Comparison of ENCODE assay signal across 1 cellular context in the genomic region with DNA sequence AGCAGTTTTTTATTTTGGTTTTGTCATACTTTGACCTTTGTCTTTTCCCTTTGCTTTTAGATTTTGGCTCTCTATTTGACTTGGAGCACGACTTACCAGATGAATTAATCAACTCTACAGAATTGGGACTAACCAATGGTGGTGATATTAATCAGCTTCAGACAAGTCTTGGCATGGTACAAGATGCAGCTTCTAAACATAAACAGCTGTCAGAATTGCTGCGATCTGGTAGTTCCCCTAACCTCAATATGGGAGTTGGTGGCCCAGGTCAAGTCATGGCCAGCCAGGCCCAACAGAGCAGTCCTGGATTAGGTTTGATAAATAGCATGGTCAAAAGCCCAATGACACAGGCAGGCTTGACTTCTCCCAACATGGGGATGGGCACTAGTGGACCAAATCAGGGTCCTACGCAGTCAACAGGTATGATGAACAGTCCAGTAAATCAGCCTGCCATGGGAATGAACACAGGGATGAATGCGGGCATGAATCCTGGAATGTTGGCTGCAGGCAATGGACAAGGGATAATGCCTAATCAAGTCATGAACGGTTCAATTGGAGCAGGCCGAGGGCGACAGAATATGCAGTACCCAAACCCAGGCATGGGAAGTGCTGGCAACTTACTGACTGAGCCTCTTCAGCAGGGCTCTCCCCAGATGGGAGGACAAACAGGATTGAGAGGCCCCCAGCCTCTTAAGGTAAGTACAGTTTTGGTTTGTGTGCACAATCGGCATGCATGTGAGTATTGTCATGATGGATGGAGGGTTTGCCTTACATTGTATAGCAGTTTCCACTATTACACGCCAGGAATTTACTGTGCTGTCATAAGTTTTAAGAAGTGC.
A peak's percentile ranks its signal among the peaks of the same experiment; 100 is the strongest.
TF ChIP-seq lines count a peak whose summit lies in the region.

No MANE protein-coding gene starts in this region.

TF ChIP-seq in GM12878, 131 proteins besides CTCF, POLR2A, EP300 and RAD21 (continues in another document):
- TF ChIP-seq NFIC (IDR thresholded peaks at IDR 0.05; ENCODE audit: low read depth, low read length) = peak; percentile 76; the same call in 1 of the 2 replicates
- no peak for TF ChIP-seq JUND (IDR thresholded peaks at IDR 0.05; ENCODE audit: low read depth, low read length)
- TF ChIP-seq, protein P1, sequence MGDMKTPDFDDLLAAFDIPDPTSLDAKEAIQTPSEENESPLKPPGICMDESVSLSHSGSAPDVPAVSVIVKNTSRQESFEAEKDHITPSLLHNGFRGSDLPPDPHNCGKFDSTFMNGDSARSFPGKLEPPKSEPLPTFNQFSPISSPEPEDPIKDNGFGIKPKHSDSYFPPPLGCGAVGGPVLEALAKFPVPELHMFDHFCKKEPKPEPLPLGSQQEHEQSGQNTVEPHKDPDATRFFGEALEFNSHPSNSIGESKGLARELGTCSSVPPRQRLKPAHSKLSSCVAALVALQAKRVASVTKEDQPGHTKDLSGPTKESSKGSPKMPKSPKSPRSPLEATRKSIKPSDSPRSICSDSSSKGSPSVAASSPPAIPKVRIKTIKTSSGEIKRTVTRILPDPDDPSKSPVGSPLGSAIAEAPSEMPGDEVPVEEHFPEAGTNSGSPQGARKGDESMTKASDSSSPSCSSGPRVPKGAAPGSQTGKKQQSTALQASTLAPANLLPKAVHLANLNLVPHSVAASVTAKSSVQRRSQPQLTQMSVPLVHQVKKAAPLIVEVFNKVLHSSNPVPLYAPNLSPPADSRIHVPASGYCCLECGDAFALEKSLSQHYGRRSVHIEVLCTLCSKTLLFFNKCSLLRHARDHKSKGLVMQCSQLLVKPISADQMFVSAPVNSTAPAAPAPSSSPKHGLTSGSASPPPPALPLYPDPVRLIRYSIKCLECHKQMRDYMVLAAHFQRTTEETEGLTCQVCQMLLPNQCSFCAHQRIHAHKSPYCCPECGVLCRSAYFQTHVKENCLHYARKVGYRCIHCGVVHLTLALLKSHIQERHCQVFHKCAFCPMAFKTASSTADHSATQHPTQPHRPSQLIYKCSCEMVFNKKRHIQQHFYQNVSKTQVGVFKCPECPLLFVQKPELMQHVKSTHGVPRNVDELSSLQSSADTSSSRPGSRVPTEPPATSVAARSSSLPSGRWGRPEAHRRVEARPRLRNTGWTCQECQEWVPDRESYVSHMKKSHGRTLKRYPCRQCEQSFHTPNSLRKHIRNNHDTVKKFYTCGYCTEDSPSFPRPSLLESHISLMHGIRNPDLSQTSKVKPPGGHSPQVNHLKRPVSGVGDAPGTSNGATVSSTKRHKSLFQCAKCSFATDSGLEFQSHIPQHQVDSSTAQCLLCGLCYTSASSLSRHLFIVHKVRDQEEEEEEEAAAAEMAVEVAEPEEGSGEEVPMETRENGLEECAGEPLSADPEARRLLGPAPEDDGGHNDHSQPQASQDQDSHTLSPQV (IDR thresholded peaks at IDR 0.05) = no peak
- TF ChIP-seq RB1 (IDR thresholded peaks at IDR 0.05; ENCODE audit: borderline replicate concordance) = no peak
- no peak for TF ChIP-seq RCOR1 (conservative IDR thresholded peaks at IDR 0.05; ENCODE audit: low read depth, low read length)
- no peak for TF ChIP-seq KAT2A (conservative IDR thresholded peaks at IDR 0.05; ENCODE audit: control insufficient read depth, low read depth, low read length)
- TF ChIP-seq, protein P2, sequence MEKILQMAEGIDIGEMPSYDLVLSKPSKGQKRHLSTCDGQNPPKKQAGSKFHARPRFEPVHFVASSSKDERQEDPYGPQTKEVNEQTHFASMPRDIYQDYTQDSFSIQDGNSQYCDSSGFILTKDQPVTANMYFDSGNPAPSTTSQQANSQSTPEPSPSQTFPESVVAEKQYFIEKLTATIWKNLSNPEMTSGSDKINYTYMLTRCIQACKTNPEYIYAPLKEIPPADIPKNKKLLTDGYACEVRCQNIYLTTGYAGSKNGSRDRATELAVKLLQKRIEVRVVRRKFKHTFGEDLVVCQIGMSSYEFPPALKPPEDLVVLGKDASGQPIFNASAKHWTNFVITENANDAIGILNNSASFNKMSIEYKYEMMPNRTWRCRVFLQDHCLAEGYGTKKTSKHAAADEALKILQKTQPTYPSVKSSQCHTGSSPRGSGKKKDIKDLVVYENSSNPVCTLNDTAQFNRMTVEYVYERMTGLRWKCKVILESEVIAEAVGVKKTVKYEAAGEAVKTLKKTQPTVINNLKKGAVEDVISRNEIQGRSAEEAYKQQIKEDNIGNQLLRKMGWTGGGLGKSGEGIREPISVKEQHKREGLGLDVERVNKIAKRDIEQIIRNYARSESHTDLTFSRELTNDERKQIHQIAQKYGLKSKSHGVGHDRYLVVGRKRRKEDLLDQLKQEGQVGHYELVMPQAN (conservative IDR thresholded peaks at IDR 0.05) = no peak
- TF ChIP-seq PKNOX1 (IDR thresholded peaks at IDR 0.05) = no peak
- no peak for TF ChIP-seq ZBTB33 (IDR thresholded peaks at IDR 0.05)
- TF ChIP-seq CREB1 (IDR thresholded peaks at IDR 0.05; ENCODE audit: low read depth) = no peak
- TF ChIP-seq, protein P3, sequence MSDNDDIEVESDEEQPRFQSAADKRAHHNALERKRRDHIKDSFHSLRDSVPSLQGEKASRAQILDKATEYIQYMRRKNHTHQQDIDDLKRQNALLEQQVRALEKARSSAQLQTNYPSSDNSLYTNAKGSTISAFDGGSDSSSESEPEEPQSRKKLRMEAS (IDR thresholded peaks at IDR 0.05; ENCODE audit: low read depth, low read length) = no peak
- TF ChIP-seq, protein P4, sequence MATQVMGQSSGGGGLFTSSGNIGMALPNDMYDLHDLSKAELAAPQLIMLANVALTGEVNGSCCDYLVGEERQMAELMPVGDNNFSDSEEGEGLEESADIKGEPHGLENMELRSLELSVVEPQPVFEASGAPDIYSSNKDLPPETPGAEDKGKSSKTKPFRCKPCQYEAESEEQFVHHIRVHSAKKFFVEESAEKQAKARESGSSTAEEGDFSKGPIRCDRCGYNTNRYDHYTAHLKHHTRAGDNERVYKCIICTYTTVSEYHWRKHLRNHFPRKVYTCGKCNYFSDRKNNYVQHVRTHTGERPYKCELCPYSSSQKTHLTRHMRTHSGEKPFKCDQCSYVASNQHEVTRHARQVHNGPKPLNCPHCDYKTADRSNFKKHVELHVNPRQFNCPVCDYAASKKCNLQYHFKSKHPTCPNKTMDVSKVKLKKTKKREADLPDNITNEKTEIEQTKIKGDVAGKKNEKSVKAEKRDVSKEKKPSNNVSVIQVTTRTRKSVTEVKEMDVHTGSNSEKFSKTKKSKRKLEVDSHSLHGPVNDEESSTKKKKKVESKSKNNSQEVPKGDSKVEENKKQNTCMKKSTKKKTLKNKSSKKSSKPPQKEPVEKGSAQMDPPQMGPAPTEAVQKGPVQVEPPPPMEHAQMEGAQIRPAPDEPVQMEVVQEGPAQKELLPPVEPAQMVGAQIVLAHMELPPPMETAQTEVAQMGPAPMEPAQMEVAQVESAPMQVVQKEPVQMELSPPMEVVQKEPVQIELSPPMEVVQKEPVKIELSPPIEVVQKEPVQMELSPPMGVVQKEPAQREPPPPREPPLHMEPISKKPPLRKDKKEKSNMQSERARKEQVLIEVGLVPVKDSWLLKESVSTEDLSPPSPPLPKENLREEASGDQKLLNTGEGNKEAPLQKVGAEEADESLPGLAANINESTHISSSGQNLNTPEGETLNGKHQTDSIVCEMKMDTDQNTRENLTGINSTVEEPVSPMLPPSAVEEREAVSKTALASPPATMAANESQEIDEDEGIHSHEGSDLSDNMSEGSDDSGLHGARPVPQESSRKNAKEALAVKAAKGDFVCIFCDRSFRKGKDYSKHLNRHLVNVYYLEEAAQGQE (IDR thresholded peaks at IDR 0.05; ENCODE audit: low read depth, low read length) = no peak
- TF ChIP-seq IKZF2 (IDR thresholded peaks at IDR 0.05) = 0 out of 4 replicates have a peak, but pooled peaks of 1 of the 2 experiments have one; percentile 17
- no peak for TF ChIP-seq EED (IDR thresholded peaks at IDR 0.05; ENCODE audit: low read depth)
- TF ChIP-seq, protein P5, sequence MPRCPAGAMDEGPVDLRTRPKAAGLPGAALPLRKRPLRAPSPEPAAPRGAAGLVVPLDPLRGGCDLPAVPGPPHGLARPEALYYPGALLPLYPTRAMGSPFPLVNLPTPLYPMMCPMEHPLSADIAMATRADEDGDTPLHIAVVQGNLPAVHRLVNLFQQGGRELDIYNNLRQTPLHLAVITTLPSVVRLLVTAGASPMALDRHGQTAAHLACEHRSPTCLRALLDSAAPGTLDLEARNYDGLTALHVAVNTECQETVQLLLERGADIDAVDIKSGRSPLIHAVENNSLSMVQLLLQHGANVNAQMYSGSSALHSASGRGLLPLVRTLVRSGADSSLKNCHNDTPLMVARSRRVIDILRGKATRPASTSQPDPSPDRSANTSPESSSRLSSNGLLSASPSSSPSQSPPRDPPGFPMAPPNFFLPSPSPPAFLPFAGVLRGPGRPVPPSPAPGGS (IDR thresholded peaks at IDR 0.05; ENCODE audit: borderline replicate concordance, insufficient read depth, low read depth, low read length, poor library complexity, severe bottlenecking) = peak; percentile 50
- TF ChIP-seq SPI1 (IDR thresholded peaks at IDR 0.05; ENCODE audit: borderline replicate concordance, insufficient read depth, low read depth, low read length) = no peak
- no peak for TF ChIP-seq TARDBP (IDR thresholded peaks at IDR 0.05; ENCODE audit: borderline replicate concordance)
- TF ChIP-seq TCF7 (IDR thresholded peaks at IDR 0.05; ENCODE audit: borderline replicate concordance) = no peak
- no peak for TF ChIP-seq FOXK2 (IDR thresholded peaks at IDR 0.05)
- TF ChIP-seq E4F1 (IDR thresholded peaks at IDR 0.05; ENCODE audit: borderline replicate concordance, partially characterized antibody) = no peak
- no peak for TF ChIP-seq TCF3 (IDR thresholded peaks at IDR 0.05; ENCODE audit: borderline replicate concordance, insufficient read depth, low read depth, low read length)
- TF ChIP-seq SUZ12 (IDR thresholded peaks at IDR 0.05; ENCODE audit: unreplicated experiment) = no peak
- no peak for TF ChIP-seq BMI1 (IDR thresholded peaks at IDR 0.05; ENCODE audit: borderline replicate concordance)
- TF ChIP-seq ZNF274 (IDR thresholded peaks at IDR 0.05; ENCODE audit: insufficient read depth, insufficient read length) = no peak
- no peak for TF ChIP-seq NR2C1 (IDR thresholded peaks at IDR 0.05)
- TF ChIP-seq RELB (IDR thresholded peaks at IDR 0.05; ENCODE audit: low read depth) = no peak
- TF ChIP-seq, protein P6, sequence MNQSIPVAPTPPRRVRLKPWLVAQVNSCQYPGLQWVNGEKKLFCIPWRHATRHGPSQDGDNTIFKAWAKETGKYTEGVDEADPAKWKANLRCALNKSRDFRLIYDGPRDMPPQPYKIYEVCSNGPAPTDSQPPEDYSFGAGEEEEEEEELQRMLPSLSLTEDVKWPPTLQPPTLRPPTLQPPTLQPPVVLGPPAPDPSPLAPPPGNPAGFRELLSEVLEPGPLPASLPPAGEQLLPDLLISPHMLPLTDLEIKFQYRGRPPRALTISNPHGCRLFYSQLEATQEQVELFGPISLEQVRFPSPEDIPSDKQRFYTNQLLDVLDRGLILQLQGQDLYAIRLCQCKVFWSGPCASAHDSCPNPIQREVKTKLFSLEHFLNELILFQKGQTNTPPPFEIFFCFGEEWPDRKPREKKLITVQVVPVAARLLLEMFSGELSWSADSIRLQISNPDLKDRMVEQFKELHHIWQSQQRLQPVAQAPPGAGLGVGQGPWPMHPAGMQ (IDR thresholded peaks at IDR 0.05; ENCODE audit: borderline replicate concordance) = no peak
- TF ChIP-seq RELA (IDR thresholded peaks at IDR 0.05; ENCODE audit: borderline replicate concordance, partially characterized antibody) = no peak
- TF ChIP-seq POLR2AphosphoS2 (IDR thresholded peaks at IDR 0.05; ENCODE audit: low read depth, low read length) = no peak
- TF ChIP-seq YY1 (IDR thresholded peaks at IDR 0.05; ENCODE audit: low read depth, low read length) = 0 out of 2 replicates have a peak, but pooled peaks have one; percentile 22
- no peak for TF ChIP-seq ESRRA (IDR thresholded peaks at IDR 0.05; ENCODE audit: low read length)
- no peak for TF ChIP-seq MTA2 (IDR thresholded peaks at IDR 0.05; ENCODE audit: low read depth)
- no peak for TF ChIP-seq YBX1 (IDR thresholded peaks at IDR 0.05)
